Comparison of ENCODE assay signal across 19 cellular contexts in genomic region chr7:93310346-93310745, GRCh38.
DNase-seq lines count a peak whose midpoint lies in the region; ATAC-seq, FAIRE-seq and TF ChIP-seq lines count a peak whose summit lies in the region.
"Had no signal": no experiment of that assay in that cellular context is flagged by ENCODE, and none has a peak within 500 bp of the region (broad histone marks: within the 10 kb centered on the region; RNA-seq: fewer than 3 reads in every experiment).

No MANE protein-coding gene starts in this region.

- H3K4me3 ChIP-seq in fibroblast of mammary gland (ENCODE audit: control insufficient read depth, low read depth, low read length) (no peak overlapping the region), skeletal muscle satellite cell (ENCODE audit: low read length) (no peak overlapping the region)

- FAIRE-seq in urothelium cell line (lab: Jason Lieb, UNC) = no peak
- FAIRE-seq: D721Med, H1 had no signal

- peak; percentile 40 for ATAC-seq in SK-N-SH treated with all-trans-retinoic acid at 6 μM for 48 hours
- ATAC-seq in GM19397 (IDR thresholded peaks at IDR 0.05; ENCODE audit: unreplicated experiment) = no peak

- no peak overlapping the region for H3K9ac ChIP-seq in skeletal muscle satellite cell (ENCODE audit: low read depth, low read length)

- peak overlapping the region; percentile 49 for H3K27ac Mint-ChIP-seq in HFFc6
- H3K27ac Mint-ChIP-seq: B cell; CD4-positive, alpha-beta T cell had no signal

- no peaks in the 10 kb centered on the region for H3K27me3 Mint-ChIP-seq in HFFc6 (ENCODE audit: insufficient read depth)
- H3K27me3 Mint-ChIP-seq: B cell; CD4-positive, alpha-beta T cell had no signal

- no peaks in the 10 kb centered on the region for H3K9me3 ChIP-seq in skeletal muscle satellite cell (replicated peaks; ENCODE audit: low read length)

- no peaks in the 10 kb centered on the region for H3K9me3 Mint-ChIP-seq in HFFc6
- H3K9me3 Mint-ChIP-seq: CD4-positive, alpha-beta T cell had no signal

- peak overlapping the region; percentile 29 for H3K4me2 ChIP-seq in skeletal muscle satellite cell (ENCODE audit: low read length)

- no peaks in the 10 kb centered on the region for H3K27me3 ChIP-seq in skeletal muscle satellite cell (ENCODE audit: control insufficient read depth, insufficient read depth, low read length)

- peak; percentile 20 for DNase-seq in HFFc6
- peak; percentile 3 for DNase-seq in fibroblast of mammary gland (ENCODE audit: low read depth)
- no peak for DNase-seq in urothelium cell line (ENCODE audit: low spot score)
- no peak for DNase-seq in NCI-H2081 treated with DMSO at 0.1 percent for 48 hours (lab: John Stamatoyannopoulos, UW)
- DNase-seq: CD4-positive, alpha-beta T cell; DMS79 treated with DMSO at 0.1 percent for 48 hours; Kasumi-1; MV-4-11; NCI-H1436 treated with DMSO at 0.1 percent for 48 hours; NCI-H2081; NCI-H2227 treated with DMSO at 0.1 percent for 48 hours; NCI-H69; SHP77 had no signal

- H3K4me1 Mint-ChIP-seq in HFFc6 (ENCODE audit: low read depth) = peaks cover 69% of the 10 kb centered on the region
- H3K4me1 Mint-ChIP-seq: B cell had no signal

- H3K4me3 Mint-ChIP-seq in HFFc6 = peak overlapping the region; percentile 18
- H3K4me3 Mint-ChIP-seq: B cell; CD4-positive, alpha-beta T cell had no signal

- H3K36me3 ChIP-seq in skeletal muscle satellite cell (ENCODE audit: insufficient read depth, low read length) = no peaks in the 10 kb centered on the region

- no peak for TF ChIP-seq CTCF in HFFc6 (IDR thresholded peaks at IDR 0.05)
- no peak for TF ChIP-seq CTCF in fibroblast of mammary gland (conservative IDR thresholded peaks at IDR 0.05; ENCODE audit: control insufficient read depth, insufficient read depth, low read depth, low read length)

- peaks cover 30% of the 10 kb centered on the region for H3K4me1 ChIP-seq in skeletal muscle satellite cell (ENCODE audit: control insufficient read depth, insufficient read depth, low read length)

- H3K36me3 Mint-ChIP-seq in HFFc6 (ENCODE audit: low read depth) = peaks cover 14% of the 10 kb centered on the region

TF ChIP-seq in SK-N-SH treated with all-trans-retinoic acid at 6 μM for 48 hours, 23 proteins besides CTCF, POLR2A, EP300 and RAD21:
- TF ChIP-seq ISL1 (CRISPR knock-in tag; IDR thresholded peaks at IDR 0.05) (peak; percentile 84), PATZ1 (CRISPR knock-in tag; IDR thresholded peaks at IDR 0.05; ENCODE audit: borderline replicate concordance) (no peak)

Comparison
In these comparisons a context has a peak if more than half of its experiments do, and no peak if none do; other contexts are left out.
1. DNase-seq: peak in HFFc6 (single experiment) and fibroblast of mammary gland (single experiment); none in urothelium cell line (single experiment) and NCI-H2081 treated with DMSO at 0.1 percent for 48 hours (single experiment).